Comparison of ENCODE assay signal across 8 cellular contexts in genomic region chr18:46148810-46149209, GRCh38. TPM values are rescaled to one million over a fixed set of nuclear protein-coding genes. Genes with fewer than 3 reads are reported as not detected.
DNase-seq lines count a peak whose midpoint lies in the region; ATAC-seq and TF ChIP-seq lines count a peak whose summit lies in the region.

No MANE protein-coding gene starts in this region.

- TF ChIP-seq CTCF in AG04449 (IDR thresholded peaks at IDR 0.05; ENCODE audit: insufficient read depth, low read length, missing control alignments): peak; percentile 35
- peak; percentile 67 for TF ChIP-seq CTCF in GM10266 (IDR thresholded peaks at IDR 0.05; ENCODE audit: control insufficient read depth, insufficient read depth, low read depth, missing control alignments)
- TF ChIP-seq CTCF in choroid plexus epithelial cell (conservative IDR thresholded peaks at IDR 0.05; ENCODE audit: low read depth, low read length): peak; percentile 62
- peak; percentile 85 for TF ChIP-seq CTCF in type B pancreatic cell (conservative IDR thresholded peaks at IDR 0.05)

- ATAC-seq in GM18873 (IDR thresholded peaks at IDR 0.05; ENCODE audit: low FRiP score, unreplicated experiment): no peak

- no peak overlapping the region for H3K27ac Mint-ChIP-seq in type B pancreatic cell

- H3K4me3 Mint-ChIP-seq in type B pancreatic cell: no peak overlapping the region

- H3K9me3 Mint-ChIP-seq in type B pancreatic cell: no peaks in the 10 kb centered on the region

- POLR2A ChIA-PET in AG04449 (lab: Yijun Ruan, JAX): no interaction called here

- no peak for DNase-seq in AG04449 (ENCODE audit: low read depth, low spot score)
- DNase-seq in GM10266 (ENCODE audit: extremely low spot score): peak; percentile 44
- peak; percentile 34 for DNase-seq in NCI-H1694 (lab: John Stamatoyannopoulos, UW)
- peak; percentile 52 for DNase-seq in T1000 (lab: John Stamatoyannopoulos, UW)
- DNase-seq in choroid plexus epithelial cell (ENCODE audit: low read depth): peak; percentile 73
- peak; percentile 77 for DNase-seq in left kidney (ENCODE audit: low read depth, low spot score)
- no peak for DNase-seq in type B pancreatic cell (ENCODE audit: extremely low spot score, unreplicated experiment)

- no peaks in the 10 kb centered on the region for H3K36me3 Mint-ChIP-seq in type B pancreatic cell

- CTCF ChIA-PET in AG04449 (lab: Yijun Ruan, JAX): interaction anchor here (0.7 to 11.3 kb wide), 33 partner anchors 9 to 509 kb away, joined by 3 to 207 read pairs (median 4); partner anchors contain the start of gene LOXHD1

- no peaks in the 10 kb centered on the region for H3K27me3 Mint-ChIP-seq in type B pancreatic cell

- H3K4me3 ChIP-seq in AG04449 (ENCODE audit: low read depth, low read length) (no peak overlapping the region), choroid plexus epithelial cell (ENCODE audit: low read depth, low read length) (no peak overlapping the region)

- H3K4me1 Mint-ChIP-seq in type B pancreatic cell (ENCODE audit: unreplicated experiment): peaks cover 17% of the 10 kb centered on the region

RNA-seq across cellular contexts. Expression of gene HAUS1, which starts 44.6 kb away (rescaled TPM):
- total RNA-seq in type B pancreatic cell (ENCODE audit: low replicate concordance): 22.0 and 55.1 TPM in 2 replicates

RNA-seq across cellular contexts. Expression of gene ATP5F1A, which starts 50.7 kb away (rescaled TPM):
- 526 and 558 TPM in 2 replicates for total RNA-seq in type B pancreatic cell (ENCODE audit: low replicate concordance)

Comparison
In these comparisons a context has a peak if more than half of its experiments do, and no peak if none do; other contexts are left out.
1. DNase-seq: peak in GM10266 (single experiment), NCI-H1694 (single experiment), T1000 (single experiment), choroid plexus epithelial cell (single experiment) and left kidney (single experiment); none in AG04449 (single experiment) and type B pancreatic cell (single experiment).
2. CTCF ChIP-seq: peak in every context shown above with its lines; median percentile 85 in type B pancreatic cell; 67 in GM10266; 62 in choroid plexus epithelial cell; 35 in AG04449.